8 cellular contexts compared by ENCODE assay signal in genomic region chr6:109483744-109484075, GRCh38. TPM values are rescaled to one million over a fixed set of nuclear protein-coding genes. Genes with fewer than 3 reads are reported as not detected.
DNase-seq lines count a peak whose midpoint lies in the region; ATAC-seq and TF ChIP-seq lines count a peak whose summit lies in the region.

No MANE protein-coding gene starts in this region.

- peaks cover 12% of the 10 kb centered on the region for H3K27me3 Mint-ChIP-seq in dendritic cell treated with granulocyte-macrophage colony-stimulating factor and Interleukin-4, amounts not matched to agents 40 ng/mL and 50 ng/mL, for 4 days

- peaks cover 41% of the 10 kb centered on the region for H3K4me1 Mint-ChIP-seq in dendritic cell treated with granulocyte-macrophage colony-stimulating factor and Interleukin-4, amounts not matched to agents 40 ng/mL and 50 ng/mL, for 4 days (ENCODE audit: low read depth)

- H3K9me3 Mint-ChIP-seq in dendritic cell treated with granulocyte-macrophage colony-stimulating factor and Interleukin-4, amounts not matched to agents 40 ng/mL and 50 ng/mL, for 4 days: no peaks in the 10 kb centered on the region

- intact Hi-C loops in dendritic cell treated with granulocyte-macrophage colony-stimulating factor and Interleukin-4, amounts not matched to agents 40 ng/mL and 50 ng/mL, for 4 days (cut with micrococcal nuclease): loop anchor here (2.0 to 5.0 kb wide), 2 partner anchors 29 to 46 kb away; partner anchors contain the start of gene MICAL1
- intact Hi-C loops in head of caudate nucleus (cut with DNase I): no loop called here

- peak; percentile 13 for DNase-seq in HS-5 (ENCODE audit: low read depth)
- DNase-seq in omental fat pad (ENCODE audit: low spot score): no peak
- no peak for DNase-seq in SK-N-DZ (ENCODE audit: low spot score)
- DNase-seq in head of caudate nucleus: no peak
- DNase-seq in NCI-H2029 treated with DMSO at 0.1 percent for 48 hours (lab: John Stamatoyannopoulos, UW): no peak

- peaks cover 30% of the 10 kb centered on the region for H3K36me3 Mint-ChIP-seq in dendritic cell treated with granulocyte-macrophage colony-stimulating factor and Interleukin-4, amounts not matched to agents 40 ng/mL and 50 ng/mL, for 4 days (ENCODE audit: low read depth)

- ATAC-seq in GM18511 (IDR thresholded peaks at IDR 0.05; ENCODE audit: unreplicated experiment) (peak; percentile 3), omental fat pad (ENCODE audit: low FRiP score) (peak; percentile 12), GM19397 (IDR thresholded peaks at IDR 0.05; ENCODE audit: unreplicated experiment) (no peak)

- H3K27ac Mint-ChIP-seq in dendritic cell treated with granulocyte-macrophage colony-stimulating factor and Interleukin-4, amounts not matched to agents 40 ng/mL and 50 ng/mL, for 4 days: peak overlapping the region; percentile 46

- TF ChIP-seq CTCF in omental fat pad (IDR thresholded peaks at IDR 0.05): no peak

- peak overlapping the region; percentile 58 for H3K4me3 Mint-ChIP-seq in dendritic cell treated with granulocyte-macrophage colony-stimulating factor and Interleukin-4, amounts not matched to agents 40 ng/mL and 50 ng/mL, for 4 days

RNA-seq across cellular contexts. Expression of gene ZBTB24, which starts 0.7 kb away (rescaled TPM):
- 1 to 10 TPM; 4.7 to 9.8 (median 6.9) TPM for total RNA-seq in omental fat pad
- polyA plus RNA-seq in SK-N-DZ (2014; cell fraction: cytosol; rRNA removed): 9.2 and 9.8 TPM in 2 replicates
- polyA plus RNA-seq in SK-N-DZ (2014; cell fraction: nucleus; rRNA removed): 5.5 and 7.0 TPM in 2 replicates

RNA-seq across cellular contexts. Expression of gene MICAL1, which starts 28.1 kb away (rescaled TPM):
- 10 to 100 TPM; 14.0 to 48.7 (median 30.2) TPM for total RNA-seq in omental fat pad
- polyA plus RNA-seq in SK-N-DZ (2014; cell fraction: cytosol; rRNA removed): 66.2 and 77.1 TPM in 2 replicates
- 532 and 756 TPM in 2 replicates for polyA plus RNA-seq in SK-N-DZ (2014; cell fraction: nucleus; rRNA removed)

RNA-seq across cellular contexts. Expression of gene SMPD2, which starts 43.2 kb away (rescaled TPM):
- 10 to 100 TPM; 10.2 to 16.2 (median 10.7) TPM for total RNA-seq in omental fat pad
- 8.2 and 12.9 TPM in 2 replicates for polyA plus RNA-seq in SK-N-DZ (2014; cell fraction: cytosol; rRNA removed)
- 24.7 and 25.1 TPM in 2 replicates for polyA plus RNA-seq in SK-N-DZ (2014; cell fraction: nucleus; rRNA removed)

RNA-seq across cellular contexts. Expression of gene PPIL6, which starts 43.3 kb away (rescaled TPM):
- 1 to 10 TPM; 2.3 to 7.4 (median 4.1) TPM for total RNA-seq in omental fat pad
- polyA plus RNA-seq in SK-N-DZ (2014; cell fraction: cytosol; rRNA removed): 1.8 and 2.6 TPM in 2 replicates
- polyA plus RNA-seq in SK-N-DZ (2014; cell fraction: nucleus; rRNA removed): 1.6 and 3.0 TPM in 2 replicates
